In the genomic region with DNA sequence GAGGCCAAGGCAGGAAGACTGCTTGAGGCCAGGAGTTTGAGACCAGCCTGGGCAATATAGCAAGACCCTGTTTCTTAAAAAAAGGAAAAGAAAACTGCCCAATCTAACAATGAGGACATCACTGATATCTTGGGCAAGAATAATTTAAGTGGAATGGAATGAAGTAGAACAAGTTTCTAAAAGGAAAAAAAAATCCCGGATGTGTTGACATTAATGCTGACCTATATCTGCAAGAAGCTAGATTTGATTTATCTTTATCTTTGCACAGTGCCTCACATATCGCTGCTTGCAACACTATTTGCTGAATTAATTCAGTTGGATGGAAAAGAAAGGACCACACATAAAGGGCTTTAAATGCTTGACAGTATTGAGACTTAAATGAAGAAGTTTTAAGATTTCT, we compare ENCODE assay signal across 1 cellular context.
TF ChIP-seq lines count a peak whose summit lies in the region.

No MANE protein-coding gene starts in this region.

TF ChIP-seq in SK-N-SH, 30 proteins besides CTCF, POLR2A, EP300 and RAD21 (continued from another document):
- TF ChIP-seq, protein P1, sequence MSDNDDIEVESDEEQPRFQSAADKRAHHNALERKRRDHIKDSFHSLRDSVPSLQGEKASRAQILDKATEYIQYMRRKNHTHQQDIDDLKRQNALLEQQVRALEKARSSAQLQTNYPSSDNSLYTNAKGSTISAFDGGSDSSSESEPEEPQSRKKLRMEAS (IDR thresholded peaks at IDR 0.05; ENCODE audit: low read depth) = no peak
- no peak for TF ChIP-seq RCOR1 (IDR thresholded peaks at IDR 0.05; ENCODE audit: low read length)
